Comparison of ENCODE assay signal across 1 cellular context in the genomic region with DNA sequence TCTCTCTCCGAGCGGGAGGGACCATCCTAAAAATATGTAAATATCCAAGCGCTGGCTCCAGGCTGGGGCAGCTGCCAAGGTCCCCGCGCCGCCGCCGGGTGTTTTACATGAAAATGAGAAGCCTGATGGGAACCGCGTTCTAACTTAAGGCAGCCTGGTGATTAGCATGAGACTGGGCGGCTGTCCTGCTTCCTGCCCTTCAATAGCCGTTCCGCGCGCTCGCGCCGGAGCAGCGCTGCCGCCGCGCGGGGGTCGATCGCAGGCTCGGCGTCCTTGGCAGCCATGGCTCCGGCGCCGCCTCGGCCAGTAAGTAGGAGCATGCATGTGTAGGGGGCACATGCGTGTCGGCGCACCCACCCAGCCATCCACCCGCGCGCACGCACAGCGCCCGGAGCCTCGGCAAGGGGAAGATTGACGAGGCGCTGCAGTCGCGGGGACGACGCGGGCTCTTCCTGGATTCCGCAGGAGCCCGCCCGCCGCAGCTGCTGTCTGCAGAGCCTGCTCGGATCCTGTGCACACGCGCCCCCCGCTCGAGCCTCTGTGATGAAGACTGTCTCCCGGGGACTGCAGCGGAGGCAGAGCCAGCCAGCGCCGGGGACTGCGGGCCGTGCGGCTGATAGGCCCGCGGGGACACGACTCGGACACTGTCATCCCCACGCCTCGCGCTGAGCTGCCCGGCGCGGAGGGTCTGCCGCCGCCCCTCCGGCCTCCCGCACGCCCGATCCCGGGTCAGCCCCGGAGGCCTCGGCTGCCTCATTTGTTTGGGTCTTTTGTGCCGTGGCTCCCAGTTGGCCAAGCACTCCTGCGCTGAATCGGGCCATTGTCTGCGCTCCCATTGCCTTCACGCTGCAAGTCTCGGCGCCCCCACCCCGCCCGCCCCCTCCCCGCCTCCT.
TF ChIP-seq lines count a peak whose summit lies in the region.

No MANE protein-coding gene starts in this region.

TF ChIP-seq in H1, 55 proteins besides CTCF, POLR2A, EP300 and RAD21:
- TF ChIP-seq RNF2 (IDR thresholded peaks at IDR 0.05; ENCODE audit: borderline replicate concordance, low read depth, low read length, missing control alignments, poor library complexity, severe bottlenecking) (no peak), POLR2AphosphoS5 (IDR thresholded peaks at IDR 0.05; ENCODE audit: low read depth, low read length) (0 out of 2 replicates have a peak, but pooled peaks have one; percentile 39), CREB1 (IDR thresholded peaks at IDR 0.05) (0 out of 2 replicates have a peak, but pooled peaks have one; percentile 7), TBP (IDR thresholded peaks at IDR 0.05; ENCODE audit: low read depth, low read length) (no peak), BACH1 (IDR thresholded peaks at IDR 0.05; ENCODE audit: low read length) (peak; percentile 64), JUND (IDR thresholded peaks at IDR 0.05; ENCODE audit: low read length) (no peak), HDAC2 (IDR thresholded peaks at IDR 0.05; ENCODE audit: borderline replicate concordance in 1 of 2, low read depth in 2 of 2, low read length in 2 of 2) (0 out of 4 replicates have a peak, but pooled peaks of 1 of the 2 experiments have one; percentile 69), KDM5A (IDR thresholded peaks at IDR 0.05; ENCODE audit: low read length) (no peak), TCF12 (IDR thresholded peaks at IDR 0.05; ENCODE audit: low read depth, low read length) (0 out of 2 replicates have a peak, but pooled peaks have one; percentile 53), YY1 (IDR thresholded peaks at IDR 0.05; ENCODE audit: low read depth, low read length) (peak; percentile 38; the same call in 1 of the 2 replicates), TAF1 (IDR thresholded peaks at IDR 0.05; ENCODE audit: low read depth, low read length) (peak; percentile 12; the same call in 1 of the 2 replicates), CTBP2 (IDR thresholded peaks at IDR 0.05; ENCODE audit: borderline replicate concordance, insufficient read depth, insufficient read length, low read length) (peak; percentile 86), TEAD4 (IDR thresholded peaks at IDR 0.05; ENCODE audit: low read depth, low read length) (0 out of 2 replicates have a peak, but pooled peaks have one; percentile 18), RXRA (IDR thresholded peaks at IDR 0.05; ENCODE audit: insufficient read depth, low read depth, low read length) (0 out of 2 replicates have a peak, but pooled peaks have one; percentile 38), SP4 (IDR thresholded peaks at IDR 0.05; ENCODE audit: low read length) (no peak), SUZ12 (IDR thresholded peaks at IDR 0.05; ENCODE audit: low read length) (no peak), MAFK (IDR thresholded peaks at IDR 0.05; ENCODE audit: low read depth, low read length) (no peak), NANOG (IDR thresholded peaks at IDR 0.05; ENCODE audit: insufficient read depth, low read depth, low read length, poor library complexity, severe bottlenecking) (peak; percentile 67), GTF2F1 (IDR thresholded peaks at IDR 0.05; ENCODE audit: borderline replicate concordance, low read depth, low read length) (no peak), EGR1 (IDR thresholded peaks at IDR 0.05; ENCODE audit: borderline replicate concordance, low read depth, low read length) (no peak), SP2 (IDR thresholded peaks at IDR 0.05; ENCODE audit: low read length) (no peak), PHF8 (conservative IDR thresholded peaks at IDR 0.05; ENCODE audit: low read depth, low read length) (0 out of 2 replicates have a peak, but pooled peaks have one; percentile 10), CBX8 (IDR thresholded peaks at IDR 0.05; ENCODE audit: borderline replicate concordance, low read depth, low read length) (no peak), EZH2 (IDR thresholded peaks at IDR 0.05; ENCODE audit: low read depth, low read length, severe bottlenecking) (no peak), KDM4A (IDR thresholded peaks at IDR 0.05; ENCODE audit: low read depth, low read length, severe bottlenecking) (peak; percentile 42), SIN3A (conservative IDR thresholded peaks at IDR 0.05 in 1 of 2, IDR thresholded peaks at IDR 0.05 in 1 of 2; ENCODE audit: low read depth in 1 of 2, low read length in 2 of 2) (no peak; a peak in 1 of 4 replicates), BRCA1 (IDR thresholded peaks at IDR 0.05; ENCODE audit: low read depth, low read length) (no peak), RBBP5 (IDR thresholded peaks at IDR 0.05; ENCODE audit: borderline replicate concordance, low read depth, low read length) (peak; percentile 16; the same call in 1 of the 2 replicates), POU5F1 (IDR thresholded peaks at IDR 0.05; ENCODE audit: low read depth, low read length) (0 out of 2 replicates have a peak, but pooled peaks have one; percentile 71), ASH2L (IDR thresholded peaks at IDR 0.05; ENCODE audit: low read length) (peak; percentile 18), SAP30 (IDR thresholded peaks at IDR 0.05; ENCODE audit: insufficient read depth, insufficient replicate concordance, low read length) (no peak), RFX5 (IDR thresholded peaks at IDR 0.05; ENCODE audit: borderline replicate concordance, low read depth, low read length) (no peak), BCL11A (IDR thresholded peaks at IDR 0.05; ENCODE audit: low read depth in 2 of 2, low read length in 2 of 2) (no peak)
- TF ChIP-seq, protein P1, sequence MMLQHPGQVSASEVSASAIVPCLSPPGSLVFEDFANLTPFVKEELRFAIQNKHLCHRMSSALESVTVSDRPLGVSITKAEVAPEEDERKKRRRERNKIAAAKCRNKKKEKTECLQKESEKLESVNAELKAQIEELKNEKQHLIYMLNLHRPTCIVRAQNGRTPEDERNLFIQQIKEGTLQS (IDR thresholded peaks at IDR 0.05; ENCODE audit: insufficient read depth, low read depth, low read length): no peak
- TF ChIP-seq, protein P2, sequence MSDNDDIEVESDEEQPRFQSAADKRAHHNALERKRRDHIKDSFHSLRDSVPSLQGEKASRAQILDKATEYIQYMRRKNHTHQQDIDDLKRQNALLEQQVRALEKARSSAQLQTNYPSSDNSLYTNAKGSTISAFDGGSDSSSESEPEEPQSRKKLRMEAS (IDR thresholded peaks at IDR 0.05): peak; percentile 75
- TF ChIP-seq, protein P3, sequence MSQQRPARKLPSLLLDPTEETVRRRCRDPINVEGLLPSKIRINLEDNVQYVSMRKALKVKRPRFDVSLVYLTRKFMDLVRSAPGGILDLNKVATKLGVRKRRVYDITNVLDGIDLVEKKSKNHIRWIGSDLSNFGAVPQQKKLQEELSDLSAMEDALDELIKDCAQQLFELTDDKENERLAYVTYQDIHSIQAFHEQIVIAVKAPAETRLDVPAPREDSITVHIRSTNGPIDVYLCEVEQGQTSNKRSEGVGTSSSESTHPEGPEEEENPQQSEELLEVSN (IDR thresholded peaks at IDR 0.05): peak; percentile 58
- TF ChIP-seq, protein P4, sequence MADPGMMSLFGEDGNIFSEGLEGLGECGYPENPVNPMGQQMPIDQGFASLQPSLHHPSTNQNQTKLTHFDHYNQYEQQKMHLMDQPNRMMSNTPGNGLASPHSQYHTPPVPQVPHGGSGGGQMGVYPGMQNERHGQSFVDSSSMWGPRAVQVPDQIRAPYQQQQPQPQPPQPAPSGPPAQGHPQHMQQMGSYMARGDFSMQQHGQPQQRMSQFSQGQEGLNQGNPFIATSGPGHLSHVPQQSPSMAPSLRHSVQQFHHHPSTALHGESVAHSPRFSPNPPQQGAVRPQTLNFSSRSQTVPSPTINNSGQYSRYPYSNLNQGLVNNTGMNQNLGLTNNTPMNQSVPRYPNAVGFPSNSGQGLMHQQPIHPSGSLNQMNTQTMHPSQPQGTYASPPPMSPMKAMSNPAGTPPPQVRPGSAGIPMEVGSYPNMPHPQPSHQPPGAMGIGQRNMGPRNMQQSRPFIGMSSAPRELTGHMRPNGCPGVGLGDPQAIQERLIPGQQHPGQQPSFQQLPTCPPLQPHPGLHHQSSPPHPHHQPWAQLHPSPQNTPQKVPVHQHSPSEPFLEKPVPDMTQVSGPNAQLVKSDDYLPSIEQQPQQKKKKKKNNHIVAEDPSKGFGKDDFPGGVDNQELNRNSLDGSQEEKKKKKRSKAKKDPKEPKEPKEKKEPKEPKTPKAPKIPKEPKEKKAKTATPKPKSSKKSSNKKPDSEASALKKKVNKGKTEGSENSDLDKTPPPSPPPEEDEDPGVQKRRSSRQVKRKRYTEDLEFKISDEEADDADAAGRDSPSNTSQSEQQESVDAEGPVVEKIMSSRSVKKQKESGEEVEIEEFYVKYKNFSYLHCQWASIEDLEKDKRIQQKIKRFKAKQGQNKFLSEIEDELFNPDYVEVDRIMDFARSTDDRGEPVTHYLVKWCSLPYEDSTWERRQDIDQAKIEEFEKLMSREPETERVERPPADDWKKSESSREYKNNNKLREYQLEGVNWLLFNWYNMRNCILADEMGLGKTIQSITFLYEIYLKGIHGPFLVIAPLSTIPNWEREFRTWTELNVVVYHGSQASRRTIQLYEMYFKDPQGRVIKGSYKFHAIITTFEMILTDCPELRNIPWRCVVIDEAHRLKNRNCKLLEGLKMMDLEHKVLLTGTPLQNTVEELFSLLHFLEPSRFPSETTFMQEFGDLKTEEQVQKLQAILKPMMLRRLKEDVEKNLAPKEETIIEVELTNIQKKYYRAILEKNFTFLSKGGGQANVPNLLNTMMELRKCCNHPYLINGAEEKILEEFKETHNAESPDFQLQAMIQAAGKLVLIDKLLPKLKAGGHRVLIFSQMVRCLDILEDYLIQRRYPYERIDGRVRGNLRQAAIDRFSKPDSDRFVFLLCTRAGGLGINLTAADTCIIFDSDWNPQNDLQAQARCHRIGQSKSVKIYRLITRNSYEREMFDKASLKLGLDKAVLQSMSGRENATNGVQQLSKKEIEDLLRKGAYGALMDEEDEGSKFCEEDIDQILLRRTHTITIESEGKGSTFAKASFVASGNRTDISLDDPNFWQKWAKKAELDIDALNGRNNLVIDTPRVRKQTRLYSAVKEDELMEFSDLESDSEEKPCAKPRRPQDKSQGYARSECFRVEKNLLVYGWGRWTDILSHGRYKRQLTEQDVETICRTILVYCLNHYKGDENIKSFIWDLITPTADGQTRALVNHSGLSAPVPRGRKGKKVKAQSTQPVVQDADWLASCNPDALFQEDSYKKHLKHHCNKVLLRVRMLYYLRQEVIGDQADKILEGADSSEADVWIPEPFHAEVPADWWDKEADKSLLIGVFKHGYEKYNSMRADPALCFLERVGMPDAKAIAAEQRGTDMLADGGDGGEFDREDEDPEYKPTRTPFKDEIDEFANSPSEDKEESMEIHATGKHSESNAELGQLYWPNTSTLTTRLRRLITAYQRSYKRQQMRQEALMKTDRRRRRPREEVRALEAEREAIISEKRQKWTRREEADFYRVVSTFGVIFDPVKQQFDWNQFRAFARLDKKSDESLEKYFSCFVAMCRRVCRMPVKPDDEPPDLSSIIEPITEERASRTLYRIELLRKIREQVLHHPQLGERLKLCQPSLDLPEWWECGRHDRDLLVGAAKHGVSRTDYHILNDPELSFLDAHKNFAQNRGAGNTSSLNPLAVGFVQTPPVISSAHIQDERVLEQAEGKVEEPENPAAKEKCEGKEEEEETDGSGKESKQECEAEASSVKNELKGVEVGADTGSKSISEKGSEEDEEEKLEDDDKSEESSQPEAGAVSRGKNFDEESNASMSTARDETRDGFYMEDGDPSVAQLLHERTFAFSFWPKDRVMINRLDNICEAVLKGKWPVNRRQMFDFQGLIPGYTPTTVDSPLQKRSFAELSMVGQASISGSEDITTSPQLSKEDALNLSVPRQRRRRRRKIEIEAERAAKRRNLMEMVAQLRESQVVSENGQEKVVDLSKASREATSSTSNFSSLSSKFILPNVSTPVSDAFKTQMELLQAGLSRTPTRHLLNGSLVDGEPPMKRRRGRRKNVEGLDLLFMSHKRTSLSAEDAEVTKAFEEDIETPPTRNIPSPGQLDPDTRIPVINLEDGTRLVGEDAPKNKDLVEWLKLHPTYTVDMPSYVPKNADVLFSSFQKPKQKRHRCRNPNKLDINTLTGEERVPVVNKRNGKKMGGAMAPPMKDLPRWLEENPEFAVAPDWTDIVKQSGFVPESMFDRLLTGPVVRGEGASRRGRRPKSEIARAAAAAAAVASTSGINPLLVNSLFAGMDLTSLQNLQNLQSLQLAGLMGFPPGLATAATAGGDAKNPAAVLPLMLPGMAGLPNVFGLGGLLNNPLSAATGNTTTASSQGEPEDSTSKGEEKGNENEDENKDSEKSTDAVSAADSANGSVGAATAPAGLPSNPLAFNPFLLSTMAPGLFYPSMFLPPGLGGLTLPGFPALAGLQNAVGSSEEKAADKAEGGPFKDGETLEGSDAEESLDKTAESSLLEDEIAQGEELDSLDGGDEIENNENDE (IDR thresholded peaks at IDR 0.05; ENCODE audit: insufficient replicate concordance, low read length): no peak
